In genomic region chr12:106144847-106145246, GRCh38 we compare ENCODE assay signal across 14 cellular contexts. TPM values are rescaled to one million over a fixed set of nuclear protein-coding genes. Genes with fewer than 3 reads are reported as not detected.
DNase-seq lines count a peak whose midpoint lies in the region; ATAC-seq and TF ChIP-seq lines count a peak whose summit lies in the region.
"Had no signal": no experiment of that assay in that cellular context is flagged by ENCODE, and none has a peak within 500 bp of the region (broad histone marks: within the 10 kb centered on the region; RNA-seq: fewer than 3 reads in every experiment).

No MANE protein-coding gene starts in this region.

- peaks cover 90% of the 10 kb centered on the region for H3K4me1 ChIP-seq in left ventricle myocardium inferior
- H3K4me1 ChIP-seq in OCI-LY3 (ENCODE audit: low read length): peaks cover 26% of the 10 kb centered on the region
- H3K4me1 ChIP-seq in foreskin keratinocyte: peaks cover 26% of the 10 kb centered on the region
- H3K4me1 ChIP-seq in thoracic aorta (ENCODE audit: control insufficient read depth in 1 of 2, low read depth in 2 of 2): peaks cover 29 to 73% of the 10 kb centered on the region in 2 donors

- TF ChIP-seq CTCF in left ventricle myocardium inferior (IDR thresholded peaks at IDR 0.05; ENCODE audit: borderline replicate concordance) (no peak), OCI-LY3 (IDR thresholded peaks at IDR 0.05; ENCODE audit: low read depth, low read length) (no peak), foreskin keratinocyte (conservative IDR thresholded peaks at IDR 0.05) (no peak), thoracic aorta (IDR thresholded peaks at IDR 0.05) (no peak)

- H3K36me3 ChIP-seq in left ventricle myocardium inferior: no peaks in the 10 kb centered on the region
- no peaks in the 10 kb centered on the region for H3K36me3 ChIP-seq in OCI-LY3 (replicated peaks; ENCODE audit: low read depth, low read length)
- no peaks in the 10 kb centered on the region for H3K36me3 ChIP-seq in thoracic aorta
- H3K36me3 ChIP-seq: gastroesophageal sphincter, thyroid gland had no signal

- H3K9ac ChIP-seq in OCI-LY3 (ENCODE audit: low read length): no peak overlapping the region

- H3K79me2 ChIP-seq in OCI-LY3 (ENCODE audit: low read length): no peaks in the 10 kb centered on the region

- H2AFZ ChIP-seq in OCI-LY3 (ENCODE audit: low read depth, low read length): no peak overlapping the region

- peak overlapping the region; percentile 49 for H3K4me2 ChIP-seq in OCI-LY3 (ENCODE audit: low read length)

- DNase-seq in left ventricle myocardium inferior (no peak), cardiac septum (ENCODE audit: low spot score) (no peak), foreskin keratinocyte (peak in 1 of 2 donors; percentile 58), thoracic aorta (ENCODE audit: low spot score) (no peak), NCI-H748 treated with DMSO at 0.1 percent for 48 hours (lab: John Stamatoyannopoulos, UW) (no peak), activated T-cell treated with anti-CD3 and anti-CD28 coated beads for 4 hours (no peak)
- no peak for DNase-seq in effector CD4-positive, alpha-beta T cell
- DNase-seq: activated CD4-positive, alpha-beta memory T cell treated with anti-CD3 and anti-CD28 coated beads, Interleukin-2, amount 10 ng/mL, durations not matched to agents 7 days and 5 days; aorta; NCI-H524; SHP77 treated with DMSO at 0.1 percent for 48 hours had no signal

- no peaks in the 10 kb centered on the region for H4K20me1 ChIP-seq in OCI-LY3 (ENCODE audit: insufficient read depth, low read length)

- ATAC-seq in foreskin keratinocyte: peak; percentile 23
- ATAC-seq in thoracic aorta (ENCODE audit: insufficient number of reproducible peaks, low FRiP score, low read depth): no peak
- ATAC-seq: gastroesophageal sphincter had no signal

- intact Hi-C loops in left ventricle myocardium inferior (cut with micrococcal nuclease): loop anchor here (10.0 kb wide), 1 partner anchor 720 kb away; no protein-coding TSS in a partner anchor
- intact Hi-C loops in cardiac septum (cut with DNase I): loop anchor here (5.0 to 10.0 kb wide), 2 partner anchors 160 to 178 kb away; partner anchors contain the start of gene TCP11L2

- H3K27me3 ChIP-seq in left ventricle myocardium inferior (ENCODE audit: low read depth): no peaks in the 10 kb centered on the region
- no peaks in the 10 kb centered on the region for H3K27me3 ChIP-seq in OCI-LY3 (ENCODE audit: low read depth, low read length)
- no peaks in the 10 kb centered on the region for H3K27me3 ChIP-seq in foreskin keratinocyte
- H3K27me3 ChIP-seq in thoracic aorta (replicated peaks; ENCODE audit: insufficient read depth): no peaks in the 10 kb centered on the region
- H3K27me3 ChIP-seq: gastroesophageal sphincter, thyroid gland had no signal

- no peak overlapping the region for H3K4me3 ChIP-seq in left ventricle myocardium inferior
- H3K4me3 ChIP-seq in OCI-LY3 (ENCODE audit: low read length): peak overlapping the region; percentile 5; the same call in 1 of the 2 replicates
- H3K4me3 ChIP-seq in thoracic aorta: no peak overlapping the region
- H3K4me3 ChIP-seq: gastroesophageal sphincter, thyroid gland had no signal

- H3K9me3 ChIP-seq in left ventricle myocardium inferior (replicated peaks): no peaks in the 10 kb centered on the region
- no peaks in the 10 kb centered on the region for H3K9me3 ChIP-seq in OCI-LY3 (ENCODE audit: insufficient read depth, low read length)
- no peaks in the 10 kb centered on the region for H3K9me3 ChIP-seq in thoracic aorta
- H3K9me3 ChIP-seq: gastroesophageal sphincter, thyroid gland had no signal

- H3K27ac ChIP-seq in left ventricle myocardium inferior (replicated peaks) (peak overlapping the region; percentile 98), OCI-LY3 (ENCODE audit: low read length) (peak overlapping the region; percentile 27; the same call in 1 of the 2 replicates), foreskin keratinocyte (peak overlapping the region; percentile 1), thoracic aorta (peak overlapping the region; percentile 73)
- H3K27ac ChIP-seq: gastroesophageal sphincter had no signal

RNA-seq across cellular contexts. Expression of gene NUAK1, which starts 6.1 kb away (rescaled TPM):
- 42.1 TPM for total RNA-seq in left ventricle myocardium inferior
- total RNA-seq in cardiac septum: 66.8 TPM
- 21.6 and 55.4 TPM in 2 replicates for total RNA-seq in foreskin keratinocyte
- polyA plus RNA-seq in foreskin keratinocyte: 6.3 and 13.7 TPM in 2 replicates
- total RNA-seq in thoracic aorta: 10 to 100 TPM; 20.0 to 31.4 TPM
- total RNA-seq: activated CD4-positive, alpha-beta memory T cell treated with anti-CD3 and anti-CD28 coated beads, Interleukin-2, amount 10 ng/mL, durations not matched to agents 7 days and 5 days had no signal

Comparison
In these comparisons a context has a peak if more than half of its experiments do, and no peak if none do; other contexts are left out.
1. H3K27ac ChIP-seq: peak in every context shown above with its lines; median percentile 98 in left ventricle myocardium inferior; 73 in thoracic aorta; 27 in OCI-LY3; 1 in foreskin keratinocyte.